ENCODE assay signal across 8 cellular contexts in the genomic region with DNA sequence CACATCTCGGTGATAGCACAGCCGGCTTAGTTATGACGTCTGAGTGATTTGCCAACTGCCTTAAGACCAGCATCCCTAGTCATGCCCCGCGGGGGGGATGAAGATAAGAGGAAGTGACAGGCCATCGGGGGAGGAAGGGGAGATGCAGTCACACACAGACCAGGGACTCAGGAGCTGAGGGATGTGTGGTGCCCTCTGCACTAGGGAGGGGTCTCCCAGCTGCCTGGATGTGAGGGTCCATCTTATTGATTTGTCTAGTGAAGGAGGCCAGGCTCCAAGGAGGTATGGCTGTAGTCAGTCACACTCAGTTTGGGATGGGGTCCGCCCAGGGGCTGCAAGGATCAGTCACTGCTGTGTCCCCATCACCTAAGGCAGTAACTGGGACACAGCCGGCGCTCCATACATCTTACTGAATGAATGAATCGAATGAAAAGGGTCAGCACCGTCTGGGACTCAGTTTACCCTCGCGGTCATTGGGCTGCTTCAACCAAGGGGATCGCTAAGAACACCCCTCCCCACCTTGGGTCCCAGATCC. TPM values are rescaled to one million over a fixed set of nuclear protein-coding genes. Genes with fewer than 3 reads are reported as not detected.
A peak's percentile ranks its signal among the peaks of the same experiment; 100 is the strongest.
DNase-seq lines count a peak whose midpoint lies in the region; ATAC-seq and TF ChIP-seq lines count a peak whose summit lies in the region.

No MANE protein-coding gene starts in this region.

- ATAC-seq in omental fat pad (ENCODE audit: low FRiP score) = no peak
- no peak for ATAC-seq in GM18498 (IDR thresholded peaks at IDR 0.05; ENCODE audit: unreplicated experiment)
- no peak for ATAC-seq in GM18873 (IDR thresholded peaks at IDR 0.05; ENCODE audit: low FRiP score, unreplicated experiment)

- POLR2A ChIA-PET in activated CD4-positive, alpha-beta memory T cell treated with anti-CD3 and anti-CD28 coated beads, Interleukin-2, amount 10 ng/mL, durations not matched to agents 7 days and 5 days (lab: Charles Lee) = interaction anchor here (4.4 kb wide), 1 partner anchor 25 kb away, joined by 19 read pairs; the partner anchor contains the start of gene FOSB

- peaks cover 54% of the 10 kb centered on the region for H3K4me1 Mint-ChIP-seq in activated CD4-positive, alpha-beta memory T cell treated with anti-CD3 and anti-CD28 coated beads, Interleukin-2, amount 10 ng/mL, durations not matched to agents 7 days and 5 days

- DNase-seq in Caki2 (ENCODE audit: low read depth) (peak; percentile 60), LNCaP clone FGC (ENCODE audit: low read depth) (no peak), fibroblast of villous mesenchyme (ENCODE audit: low read depth) (peak; percentile 74), omental fat pad (ENCODE audit: low spot score) (peak; percentile 66), hippocampal formation (lab: John Stamatoyannopoulos, UW) (no peak)
- peak; percentile 46 for DNase-seq in activated CD4-positive, alpha-beta memory T cell treated with anti-CD3 and anti-CD28 coated beads, Interleukin-2, amount 10 ng/mL, durations not matched to agents 7 days and 5 days

- H3K4me3 Mint-ChIP-seq in activated CD4-positive, alpha-beta memory T cell treated with anti-CD3 and anti-CD28 coated beads, Interleukin-2, amount 10 ng/mL, durations not matched to agents 7 days and 5 days = peak overlapping the region; percentile 73

- H3K4me3 ChIP-seq in LNCaP clone FGC (ENCODE audit: low read depth, low read length) (peak overlapping the region; percentile 56), fibroblast of villous mesenchyme (ENCODE audit: low read depth, low read length) (peak overlapping the region; percentile 56)

- no peaks in the 10 kb centered on the region for H3K9me3 Mint-ChIP-seq in activated CD4-positive, alpha-beta memory T cell treated with anti-CD3 and anti-CD28 coated beads, Interleukin-2, amount 10 ng/mL, durations not matched to agents 7 days and 5 days

- no peaks in the 10 kb centered on the region for H3K27me3 Mint-ChIP-seq in activated CD4-positive, alpha-beta memory T cell treated with anti-CD3 and anti-CD28 coated beads, Interleukin-2, amount 10 ng/mL, durations not matched to agents 7 days and 5 days

- in situ Hi-C loops in Caki2 (cut with HindIII; ENCODE audit: low pct_unique_long_range_greater_than_20kb, low sequenced_read_pairs) = no loop called here

- no peaks in the 10 kb centered on the region for H3K36me3 Mint-ChIP-seq in activated CD4-positive, alpha-beta memory T cell treated with anti-CD3 and anti-CD28 coated beads, Interleukin-2, amount 10 ng/mL, durations not matched to agents 7 days and 5 days (ENCODE audit: low read depth)

- H3K27ac Mint-ChIP-seq in activated CD4-positive, alpha-beta memory T cell treated with anti-CD3 and anti-CD28 coated beads, Interleukin-2, amount 10 ng/mL, durations not matched to agents 7 days and 5 days = peak overlapping the region; percentile 61

- TF ChIP-seq CTCF in LNCaP clone FGC (IDR thresholded peaks at IDR 0.05; ENCODE audit: control insufficient read depth, extremely low read depth, insufficient read depth) (no peak), fibroblast of villous mesenchyme (IDR thresholded peaks at IDR 0.05; ENCODE audit: insufficient read depth, low read depth, low read length) (no peak), omental fat pad (IDR thresholded peaks at IDR 0.05) (no peak)

- CTCF ChIA-PET in activated CD4-positive, alpha-beta memory T cell treated with anti-CD3 and anti-CD28 coated beads, Interleukin-2, amount 10 ng/mL, durations not matched to agents 7 days and 5 days (lab: Charles Lee) = interaction anchor here (7.4 kb wide), 1 partner anchor 35 kb away, joined by 311 read pairs; no protein-coding TSS in a partner anchor

RNA-seq across cellular contexts. Expression of gene ERCC1, which starts 19.3 kb away (rescaled TPM):
- 120 and 165 TPM in 2 replicates for total RNA-seq in Caki2 (2014; rRNA removed; shearing (Covaris generic); ENCODE audit: low replicate concordance)
- total RNA-seq in activated CD4-positive, alpha-beta memory T cell treated with anti-CD3 and anti-CD28 coated beads, Interleukin-2, amount 10 ng/mL, durations not matched to agents 7 days and 5 days = 10 to 100 TPM; 59.8 to 60.6 TPM
- total RNA-seq in fibroblast of villous mesenchyme (73.0 and 88.9 TPM in 2 replicates), omental fat pad (10 to 100 TPM; 63.7 to 93.8 (median 76.5) TPM)

RNA-seq across cellular contexts. Expression of gene FOSB, which starts 24.8 kb away (rescaled TPM):
- 2.5 and 3.2 TPM in 2 replicates for total RNA-seq in Caki2 (2014; rRNA removed; shearing (Covaris generic); ENCODE audit: low replicate concordance)
- total RNA-seq in activated CD4-positive, alpha-beta memory T cell treated with anti-CD3 and anti-CD28 coated beads, Interleukin-2, amount 10 ng/mL, durations not matched to agents 7 days and 5 days = 10 to 100 TPM; 15.3 to 16.1 TPM
- total RNA-seq in fibroblast of villous mesenchyme = 13.0 and 16.1 TPM in 2 replicates
- total RNA-seq in omental fat pad = 100 to 1,000 TPM; 306 to 713 (median 395) TPM

RNA-seq across cellular contexts. Expression of gene POLR1G, which starts 36.5 kb away (rescaled TPM):
- total RNA-seq in Caki2 (2014; rRNA removed; shearing (Covaris generic); ENCODE audit: low replicate concordance) = 32.3 and 33.2 TPM in 2 replicates
- 1 to 10 TPM; 3.6 to 3.8 TPM for total RNA-seq in activated CD4-positive, alpha-beta memory T cell treated with anti-CD3 and anti-CD28 coated beads, Interleukin-2, amount 10 ng/mL, durations not matched to agents 7 days and 5 days
- total RNA-seq in fibroblast of villous mesenchyme (8.1 and 13.4 TPM in 2 replicates), omental fat pad (10 to 100 TPM in 1 of 4 donors, 1 to 10 TPM in 3; 5.2 to 29.8 (median 6.3) TPM)

RNA-seq across cellular contexts. Expression of gene PPP1R13L, which starts 38.1 kb away (rescaled TPM):
- total RNA-seq in Caki2 (2014; rRNA removed; shearing (Covaris generic); ENCODE audit: low replicate concordance) = 10.1 and 30.6 TPM in 2 replicates
- total RNA-seq in activated CD4-positive, alpha-beta memory T cell treated with anti-CD3 and anti-CD28 coated beads, Interleukin-2, amount 10 ng/mL, durations not matched to agents 7 days and 5 days = 10 to 100 TPM; 13.0 to 18.9 TPM
- total RNA-seq in fibroblast of villous mesenchyme (5.6 and 8.4 TPM in 2 replicates), omental fat pad (10 to 100 TPM; 13.7 to 20.0 (median 15.6) TPM)

RNA-seq across cellular contexts. Expression of gene RTN2, which starts 53.9 kb away (rescaled TPM):
- total RNA-seq in Caki2 (2014; rRNA removed; shearing (Covaris generic); ENCODE audit: low replicate concordance) = 15.1 and 18.0 TPM in 2 replicates
- 1 to 10 TPM; 3.0 to 5.5 TPM for total RNA-seq in activated CD4-positive, alpha-beta memory T cell treated with anti-CD3 and anti-CD28 coated beads, Interleukin-2, amount 10 ng/mL, durations not matched to agents 7 days and 5 days
- 6.9 and 11.9 TPM in 2 replicates for total RNA-seq in fibroblast of villous mesenchyme
- 1 to 10 TPM; 3.8 to 9.4 (median 7.0) TPM for total RNA-seq in omental fat pad

Comparison
In these comparisons a context has a peak if more than half of its experiments do, and no peak if none do; other contexts are left out.
1. DNase-seq: peak in Caki2 (single experiment), activated CD4-positive, alpha-beta memory T cell treated with anti-CD3 and anti-CD28 coated beads, Interleukin-2, amount 10 ng/mL, durations not matched to agents 7 days and 5 days (single experiment), fibroblast of villous mesenchyme (single experiment) and omental fat pad (single experiment); none in LNCaP clone FGC (single experiment) and hippocampal formation (0 of 2).
2. RNA of gene FOSB, which starts 24.8 kb away (total RNA-seq): 306 to 713 TPM in omental fat pad; 15.3 to 16.1 TPM in activated CD4-positive, alpha-beta memory T cell treated with anti-CD3 and anti-CD28 coated beads, Interleukin-2, amount 10 ng/mL, durations not matched to agents 7 days and 5 days, 13.0 to 16.1 TPM in fibroblast of villous mesenchyme and 2.5 to 3.2 TPM in Caki2; every median in the first group is over 10 times any median in the second.